ENCODE assay signal across 26 cellular contexts in genomic region chr9:37498457-37498856, GRCh38. TPM values are rescaled to one million over a fixed set of nuclear protein-coding genes. Genes with fewer than 3 reads are reported as not detected.
DNase-seq lines count a peak whose midpoint lies in the region; ATAC-seq, FAIRE-seq and TF ChIP-seq lines count a peak whose summit lies in the region.
"Had no signal": no experiment of that assay in that cellular context is flagged by ENCODE, and none has a peak within 500 bp of the region (broad histone marks: within the 10 kb centered on the region; RNA-seq: fewer than 3 reads in every experiment).

No MANE protein-coding gene starts in this region.

- TSS peak; percentile 24 for BruUV-seq in OCI-LY7 (replicated peaks; lab: Mats Ljungman, UMichigan)

- H3K27me3 ChIP-seq in endodermal cell (ENCODE audit: control insufficient read depth, insufficient read depth, low read length, poor library complexity, severe bottlenecking) (no peaks in the 10 kb centered on the region), dorsolateral prefrontal cortex (no peaks in the 10 kb centered on the region)
- H3K27me3 ChIP-seq: BE2C; BLaER1 treated with 17β-estradiol and CSF1 and Interleukin-3, amounts not matched to agents 10 nM and 100 nM had no signal

- no peak for DNase-seq in activated CD4-positive, alpha-beta memory T cell treated with anti-CD3 and anti-CD28 coated beads, Interleukin-2, amount 10 ng/mL, durations not matched to agents 7 days and 5 days
- DNase-seq in activated CD4-positive, alpha-beta memory T cell treated with anti-CD3 and anti-CD28 coated beads for 36 hours: no peak
- no peak for DNase-seq in A549 (ENCODE audit: low read depth in 1 of 2, low spot score in 1 of 2)
- DNase-seq in OCI-LY7 (ENCODE audit: low spot score): no peak
- DNase-seq in endodermal cell: peak; percentile 2
- no peak for DNase-seq in dorsolateral prefrontal cortex
- no peak for DNase-seq in DMS114 treated with DMSO at 0.1 percent for 48 hours (lab: John Stamatoyannopoulos, UW; ENCODE audit: unreplicated experiment)
- DNase-seq: ACHN; AML-193; BE2C; CD4-positive, alpha-beta T cell; CD8-positive, alpha-beta memory T cell; DMS 273 treated with DMSO at 0.1 percent for 48 hours; DMS53; DMS79 treated with DMSO at 0.1 percent for 48 hours; GF-D8; GOT3; HFFc6 had no signal

- 91% methylated on average over 3 of the region's 3 CpGs for WGBS in A549 (ENCODE audit: missing lambda C conversion rate)
- 44 to 100% methylated on average over 2 to 3 of the region's 3 CpGs for WGBS in endodermal cell (ENCODE audit: insufficient coverage in 1 of 2, insufficient read length in 1 of 2), 2 experiments

- H3K4me3 Mint-ChIP-seq in activated CD4-positive, alpha-beta memory T cell treated with anti-CD3 and anti-CD28 coated beads, Interleukin-2, amount 10 ng/mL, durations not matched to agents 7 days and 5 days: no peak overlapping the region
- H3K4me3 Mint-ChIP-seq in activated CD4-positive, alpha-beta memory T cell treated with anti-CD3 and anti-CD28 coated beads for 36 hours: no peak overlapping the region
- no peak overlapping the region for H3K4me3 Mint-ChIP-seq in endodermal cell
- H3K4me3 Mint-ChIP-seq: CD14-positive monocyte; CD4-positive, alpha-beta T cell; HFFc6 had no signal

- H3K79me2 ChIP-seq in OCI-LY7 (ENCODE audit: insufficient read depth, low read depth, low read length): no peaks in the 10 kb centered on the region

- no peak for TF ChIP-seq EP300 in A549 (IDR thresholded peaks at IDR 0.05)

- no peak for TF ChIP-seq POLR2A in A549 (IDR thresholded peaks at IDR 0.05; ENCODE audit: low read length)

- H3K9me3 ChIP-seq in A549 (no peaks in the 10 kb centered on the region), OCI-LY7 (ENCODE audit: low read length) (no peaks in the 10 kb centered on the region), endodermal cell (ENCODE audit: control insufficient read depth, low read length) (no peaks in the 10 kb centered on the region)
- H3K9me3 ChIP-seq: BE2C; BLaER1 treated with 17β-estradiol and CSF1 and Interleukin-3, amounts not matched to agents 10 nM and 100 nM; HAP-1 had no signal

- H3K4me1 Mint-ChIP-seq in activated CD4-positive, alpha-beta memory T cell treated with anti-CD3 and anti-CD28 coated beads, Interleukin-2, amount 10 ng/mL, durations not matched to agents 7 days and 5 days: peaks cover 22% of the 10 kb centered on the region
- H3K4me1 Mint-ChIP-seq in activated CD4-positive, alpha-beta memory T cell treated with anti-CD3 and anti-CD28 coated beads for 36 hours (ENCODE audit: low read depth): peaks cover 10% of the 10 kb centered on the region
- H3K4me1 Mint-ChIP-seq in endodermal cell: peaks cover 2% of the 10 kb centered on the region
- H3K4me1 Mint-ChIP-seq: CD14-positive monocyte had no signal

- peak overlapping the region; percentile 6 for H3K27ac Mint-ChIP-seq in activated CD4-positive, alpha-beta memory T cell treated with anti-CD3 and anti-CD28 coated beads, Interleukin-2, amount 10 ng/mL, durations not matched to agents 7 days and 5 days
- no peak overlapping the region for H3K27ac Mint-ChIP-seq in activated CD4-positive, alpha-beta memory T cell treated with anti-CD3 and anti-CD28 coated beads for 36 hours
- no peak overlapping the region for H3K27ac Mint-ChIP-seq in endodermal cell
- H3K27ac Mint-ChIP-seq: CD4-positive, alpha-beta T cell; HFFc6 had no signal

- intact Hi-C loops in activated CD4-positive, alpha-beta memory T cell treated with anti-CD3 and anti-CD28 coated beads for 36 hours (cut with micrococcal nuclease): no loop called here
- intact Hi-C loops in OCI-LY7 (cut with micrococcal nuclease; ENCODE audit: unreplicated experiment) (no loop called here), dorsolateral prefrontal cortex (cut with DNase I) (no loop called here)

- TF ChIP-seq CTCF in A549 (IDR thresholded peaks at IDR 0.05) (no peak), OCI-LY7 (conservative IDR thresholded peaks at IDR 0.05; ENCODE audit: low read length) (no peak), endodermal cell (conservative IDR thresholded peaks at IDR 0.05) (no peak), dorsolateral prefrontal cortex (IDR thresholded peaks at IDR 0.05 in 54 of 56, conservative IDR thresholded peaks at IDR 0.05 in 2 of 56; ENCODE audit: low read depth in 1 of 56, partially characterized antibody in 56 of 56) (no peak)

- H3K27ac ChIP-seq in A549 (no peak overlapping the region), OCI-LY7 (ENCODE audit: low read depth, low read length, poor library complexity, severe bottlenecking) (no peak overlapping the region), endodermal cell (ENCODE audit: low read depth, low read length) (no peak overlapping the region), dorsolateral prefrontal cortex (no peak overlapping the region)
- H3K27ac ChIP-seq: 22Rv1; BLaER1 treated with 17β-estradiol and CSF1 and Interleukin-3, amounts not matched to agents 10 nM and 100 nM had no signal

- H3K4me3 ChIP-seq in A549: no peak overlapping the region
- H3K4me3 ChIP-seq in OCI-LY7 (ENCODE audit: low read depth, low read length, poor library complexity, severe bottlenecking): no peak overlapping the region
- no peak overlapping the region for H3K4me3 ChIP-seq in endodermal cell (ENCODE audit: low read length)
- H3K4me3 ChIP-seq in dorsolateral prefrontal cortex: no peak overlapping the region
- H3K4me3 ChIP-seq: BLaER1 treated with 17β-estradiol and CSF1 and Interleukin-3, amounts not matched to agents 10 nM and 100 nM; HAP-1 had no signal

- no peaks in the 10 kb centered on the region for H3K9me3 Mint-ChIP-seq in activated CD4-positive, alpha-beta memory T cell treated with anti-CD3 and anti-CD28 coated beads, Interleukin-2, amount 10 ng/mL, durations not matched to agents 7 days and 5 days
- no peaks in the 10 kb centered on the region for H3K9me3 Mint-ChIP-seq in activated CD4-positive, alpha-beta memory T cell treated with anti-CD3 and anti-CD28 coated beads for 36 hours
- H3K9me3 Mint-ChIP-seq in endodermal cell: no peaks in the 10 kb centered on the region
- H3K9me3 Mint-ChIP-seq: CD14-positive monocyte; CD4-positive, alpha-beta T cell; CD8-positive, alpha-beta memory T cell; HFFc6 had no signal

- H3K4me2 ChIP-seq in A549: no peak overlapping the region
- no peak overlapping the region for H3K4me2 ChIP-seq in OCI-LY7 (ENCODE audit: low read length)
- H3K4me2 ChIP-seq: BLaER1 treated with 17β-estradiol and CSF1 and Interleukin-3, amounts not matched to agents 10 nM and 100 nM had no signal

- H3K36me3 ChIP-seq in OCI-LY7 (ENCODE audit: insufficient read depth, low read length) (peaks cover 98% of the 10 kb centered on the region), endodermal cell (ENCODE audit: control insufficient read depth, insufficient read depth, low read length) (peaks cover 88% of the 10 kb centered on the region)

- no peak for ATAC-seq in A549

- CTCF ChIA-PET in activated CD4-positive, alpha-beta memory T cell treated with anti-CD3 and anti-CD28 coated beads, Interleukin-2, amount 10 ng/mL, durations not matched to agents 7 days and 5 days (lab: Charles Lee): interaction anchor here (0.9 to 1.7 kb wide), 2 partner anchors 10 to 11 kb away, joined by 3 to 6 read pairs; partner anchors contain the start of gene POLR1E
- CTCF ChIA-PET in activated CD4-positive, alpha-beta memory T cell treated with anti-CD3 and anti-CD28 coated beads for 36 hours (lab: Charles Lee): no interaction called here
- CTCF ChIA-PET in A549 (lab: Yijun Ruan, JAX): interaction anchor here (0.8 to 1.2 kb wide), 2 partner anchors 11 to 15 kb away, joined by 3 to 5 read pairs; no protein-coding TSS in a partner anchor
- CTCF ChIA-PET in OCI-LY7 (lab: Charles Lee; ENCODE audit: unreplicated experiment): no interaction called here

- peaks cover 73% of the 10 kb centered on the region for H3K36me3 Mint-ChIP-seq in activated CD4-positive, alpha-beta memory T cell treated with anti-CD3 and anti-CD28 coated beads, Interleukin-2, amount 10 ng/mL, durations not matched to agents 7 days and 5 days (ENCODE audit: low read depth)
- H3K36me3 Mint-ChIP-seq in activated CD4-positive, alpha-beta memory T cell treated with anti-CD3 and anti-CD28 coated beads for 36 hours: peaks cover 73% of the 10 kb centered on the region
- peaks cover 74% of the 10 kb centered on the region for H3K36me3 Mint-ChIP-seq in endodermal cell (ENCODE audit: low read depth)

- H3K27me3 Mint-ChIP-seq in activated CD4-positive, alpha-beta memory T cell treated with anti-CD3 and anti-CD28 coated beads, Interleukin-2, amount 10 ng/mL, durations not matched to agents 7 days and 5 days: no peaks in the 10 kb centered on the region
- no peaks in the 10 kb centered on the region for H3K27me3 Mint-ChIP-seq in activated CD4-positive, alpha-beta memory T cell treated with anti-CD3 and anti-CD28 coated beads for 36 hours
- no peaks in the 10 kb centered on the region for H3K27me3 Mint-ChIP-seq in endodermal cell (ENCODE audit: insufficient read depth)
- H3K27me3 Mint-ChIP-seq: CD4-positive, alpha-beta T cell; CD8-positive, alpha-beta memory T cell had no signal

- POLR2A ChIA-PET in activated CD4-positive, alpha-beta memory T cell treated with anti-CD3 and anti-CD28 coated beads, Interleukin-2, amount 10 ng/mL, durations not matched to agents 7 days and 5 days (lab: Charles Lee): interaction anchor here (1.3 to 3.8 kb wide), 3 partner anchors 11 to 94 kb away, joined by 4 to 16 read pairs (median 5); partner anchors contain the start of genes POLR1E and TOMM5
- POLR2A ChIA-PET in activated CD4-positive, alpha-beta memory T cell treated with anti-CD3 and anti-CD28 coated beads for 36 hours (lab: Charles Lee): no interaction called here
- POLR2A ChIA-PET in A549 (lab: Yijun Ruan, JAX) (no interaction called here), OCI-LY7 (lab: Charles Lee) (interaction anchor here (0.8 kb wide), 1 partner anchor 12 kb away, joined by 4 read pairs; no protein-coding TSS in a partner anchor)

- H3K9ac ChIP-seq in endodermal cell (ENCODE audit: extremely low read depth, low read length, poor library complexity, severe bottlenecking): no peak overlapping the region
- H3K9ac ChIP-seq: BLaER1 treated with 17β-estradiol and CSF1 and Interleukin-3, amounts not matched to agents 10 nM and 100 nM had no signal

- H3K9me2 ChIP-seq in OCI-LY7 (ENCODE audit: insufficient read depth, low read length): no peaks in the 10 kb centered on the region

- no peaks in the 10 kb centered on the region for H4K20me1 ChIP-seq in OCI-LY7 (ENCODE audit: insufficient read depth, low read length)

- H3K4me1 ChIP-seq in A549 (no peaks in the 10 kb centered on the region), OCI-LY7 (ENCODE audit: insufficient read depth, low read length, poor library complexity, severe bottlenecking) (no peaks in the 10 kb centered on the region), endodermal cell (ENCODE audit: control insufficient read depth, insufficient read depth, low read length) (no peaks in the 10 kb centered on the region)
- H3K4me1 ChIP-seq: BE2C, HAP-1 had no signal

- no peak overlapping the region for H2AFZ ChIP-seq in OCI-LY7 (ENCODE audit: low read length)

- TF ChIP-seq RAD21 in A549 (conservative IDR thresholded peaks at IDR 0.05 in 1 of 2, IDR thresholded peaks at IDR 0.05 in 1 of 2): no peak

- no peak for FAIRE-seq in A549 (lab: Jason Lieb, UNC)
- FAIRE-seq: A204.1, D721Med, GM12891, H54 had no signal

RNA-seq across cellular contexts. Expression of gene POLR1E, which starts 12.7 kb away (rescaled TPM):
- total RNA-seq in activated CD4-positive, alpha-beta memory T cell treated with anti-CD3 and anti-CD28 coated beads, Interleukin-2, amount 10 ng/mL, durations not matched to agents 7 days and 5 days: 10 to 100 TPM; 27.6 to 29.2 TPM
- 10 to 100 TPM; 56.7 to 58.0 TPM for total RNA-seq in activated CD4-positive, alpha-beta memory T cell treated with anti-CD3 and anti-CD28 coated beads for 36 hours
- 47.2 and 49.8 TPM in 2 replicates for polyA plus RNA-seq in A549 (2011; rRNA removed)
- 37.6 and 38.4 TPM in 2 replicates for polyA plus RNA-seq in A549 (2012; cell fraction: cytosol; rRNA removed)
- polyA plus RNA-seq in A549 (2012; cell fraction: nucleus; rRNA removed): 12.5 and 13.4 TPM in 2 replicates
- polyA plus RNA-seq in A549 (2017; fragmentation: RNase III; extraction: RNeasy Plus Mini Kit Qiagen cat#74134 plus additional on column Dnase treatment): 39.0 to 48.6 TPM (median 41.9 TPM) in 3 replicates
- polyA minus RNA-seq in A549 (2011; rRNA and poly(A)+ RNA removed): 28.3 and 29.1 TPM in 2 replicates
- 41.0 and 44.3 TPM in 2 replicates for total RNA-seq in OCI-LY7 (2014; rRNA removed; shearing (Covaris generic))
- 40.5 and 47.6 TPM in 2 replicates for total RNA-seq in OCI-LY7 (2022)
- 10 to 100 TPM; 23.5 to 25.2 TPM for total RNA-seq in endodermal cell
- 22.3 TPM for polyA plus RNA-seq in endodermal cell (2013, experiment 1 of 2)
- polyA plus RNA-seq in endodermal cell (2013, experiment 2 of 2): 21.5 TPM
- 10 to 100 TPM; 10.9 to 24.1 (median 16.7) TPM for total RNA-seq in dorsolateral prefrontal cortex

RNA-seq across cellular contexts. Expression of gene ZBTB5, which starts 33.2 kb away (rescaled TPM):
- total RNA-seq in activated CD4-positive, alpha-beta memory T cell treated with anti-CD3 and anti-CD28 coated beads, Interleukin-2, amount 10 ng/mL, durations not matched to agents 7 days and 5 days: 10 to 100 TPM; 10.5 to 10.6 TPM
- 1 to 10 TPM; 8.3 to 9.3 TPM for total RNA-seq in activated CD4-positive, alpha-beta memory T cell treated with anti-CD3 and anti-CD28 coated beads for 36 hours
- 18.1 and 19.8 TPM in 2 replicates for polyA plus RNA-seq in A549 (2011; rRNA removed)
- polyA plus RNA-seq in A549 (2012; cell fraction: cytosol; rRNA removed): 6.7 and 8.8 TPM in 2 replicates
- 12.0 and 15.5 TPM in 2 replicates for polyA plus RNA-seq in A549 (2012; cell fraction: nucleus; rRNA removed)
- polyA plus RNA-seq in A549 (2017; fragmentation: RNase III; extraction: RNeasy Plus Mini Kit Qiagen cat#74134 plus additional on column Dnase treatment): 10.7 to 12.4 TPM (median 11.7 TPM) in 3 replicates
- polyA minus RNA-seq in A549 (2011; rRNA and poly(A)+ RNA removed): 26.7 and 29.1 TPM in 2 replicates
- 27.9 and 31.9 TPM in 2 replicates for total RNA-seq in OCI-LY7 (2014; rRNA removed; shearing (Covaris generic))
- total RNA-seq in OCI-LY7 (2022): 20.2 and 23.9 TPM in 2 replicates
- 10 to 100 TPM; 12.5 to 19.4 TPM for total RNA-seq in endodermal cell
- polyA plus RNA-seq in endodermal cell (2013, experiment 1 of 2): 26.2 TPM
- polyA plus RNA-seq in endodermal cell (2013, experiment 2 of 2): 25.8 TPM
- total RNA-seq in dorsolateral prefrontal cortex: 10 to 100 TPM in 57 of 120 experiments, 1 to 10 TPM in 63; 6.8 to 16.0 (median 10.0) TPM

Comparison
In these comparisons a context has a peak if more than half of its experiments do, and no peak if none do; other contexts are left out.
1. CTCF ChIA-PET loops: an anchor here in activated CD4-positive, alpha-beta memory T cell treated with anti-CD3 and anti-CD28 coated beads, Interleukin-2, amount 10 ng/mL, durations not matched to agents 7 days and 5 days (0.9 to 1.7 kb wide) and A549 (0.8 to 1.2 kb wide); none called in activated CD4-positive, alpha-beta memory T cell treated with anti-CD3 and anti-CD28 coated beads for 36 hours and OCI-LY7.
2. POLR2A ChIA-PET loops: an anchor here in activated CD4-positive, alpha-beta memory T cell treated with anti-CD3 and anti-CD28 coated beads, Interleukin-2, amount 10 ng/mL, durations not matched to agents 7 days and 5 days (1.3 to 3.8 kb wide) and OCI-LY7 (0.8 kb wide); none called in activated CD4-positive, alpha-beta memory T cell treated with anti-CD3 and anti-CD28 coated beads for 36 hours and A549.